ENCODE assay signal across 1 cellular context in genomic region chr2:72964146-72964525, GRCh38.
TF ChIP-seq lines count a peak whose summit lies in the region.

No MANE protein-coding gene starts in this region.

TF ChIP-seq in IMR-90, 13 proteins besides CTCF, POLR2A, EP300 and RAD21:
- no peak for TF ChIP-seq MAFK (IDR thresholded peaks at IDR 0.05; ENCODE audit: low read depth, low read length)
- TF ChIP-seq CHD1 (IDR thresholded peaks at IDR 0.05; ENCODE audit: low read depth, low read length) = no peak
- TF ChIP-seq USF2 (IDR thresholded peaks at IDR 0.05; ENCODE audit: low read depth, low read length) = no peak
- no peak for TF ChIP-seq FOS (IDR thresholded peaks at IDR 0.05; ENCODE audit: low read depth, low read length)
- no peak for TF ChIP-seq ELK1 (IDR thresholded peaks at IDR 0.05; ENCODE audit: borderline replicate concordance, low read depth, low read length)
- no peak for TF ChIP-seq NFE2L2 (IDR thresholded peaks at IDR 0.05; ENCODE audit: low read depth, low read length)
- TF ChIP-seq MAZ (IDR thresholded peaks at IDR 0.05; ENCODE audit: borderline replicate concordance, low read depth, low read length) = no peak
- TF ChIP-seq MXI1 (IDR thresholded peaks at IDR 0.05; ENCODE audit: borderline replicate concordance, low read depth, low read length) = no peak
- no peak for TF ChIP-seq RCOR1 (IDR thresholded peaks at IDR 0.05; ENCODE audit: insufficient replicate concordance, low read length)
- no peak for TF ChIP-seq RFX5 (IDR thresholded peaks at IDR 0.05; ENCODE audit: low read depth, low read length)
- no peak for TF ChIP-seq BHLHE40 (IDR thresholded peaks at IDR 0.05; ENCODE audit: low read depth, low read length)
- TF ChIP-seq SMC3 (IDR thresholded peaks at IDR 0.05; ENCODE audit: low read depth, low read length) = no peak
- TF ChIP-seq CEBPB (IDR thresholded peaks at IDR 0.05; ENCODE audit: low read depth, low read length) = no peak
